15 cellular contexts compared by ENCODE assay signal in the genomic region with DNA sequence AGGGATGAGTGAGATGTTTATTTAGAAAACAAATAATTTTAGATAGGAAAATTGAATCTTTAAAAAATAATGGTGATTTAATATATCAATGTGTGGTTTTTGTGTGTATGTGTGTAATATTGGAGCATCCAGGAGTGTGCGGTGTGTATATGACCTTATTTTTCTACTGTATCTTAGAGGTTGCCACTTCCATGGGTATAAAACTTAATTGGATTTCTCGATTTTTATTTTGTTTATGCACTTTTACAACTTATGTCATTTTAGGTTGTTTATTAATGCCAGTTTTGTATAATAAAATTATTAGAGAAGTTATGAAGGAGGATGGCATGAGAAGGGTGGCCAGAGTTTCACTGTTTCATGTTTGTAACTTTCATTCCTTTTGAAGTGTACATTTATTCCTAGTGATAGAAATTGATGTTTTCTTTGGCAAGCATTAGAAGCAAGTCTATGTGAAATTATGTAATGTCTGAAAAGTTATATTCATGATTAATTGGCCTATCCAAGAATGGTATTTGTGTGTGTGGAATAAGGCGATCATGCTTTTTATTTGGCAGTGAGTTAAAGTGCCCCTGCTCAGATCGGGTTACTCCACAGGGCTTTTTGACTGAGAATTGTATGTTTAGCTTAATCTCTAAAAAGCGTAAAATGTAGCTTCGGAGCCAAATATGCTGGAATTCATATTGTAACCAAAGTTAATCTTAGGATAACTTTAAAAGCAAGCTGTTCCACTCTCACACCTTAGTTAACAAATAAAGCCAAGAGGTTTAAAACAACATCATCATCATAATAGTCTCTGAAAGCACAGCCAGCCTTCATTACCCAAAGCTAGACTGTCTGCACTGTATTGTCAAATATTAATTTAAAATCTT.
A peak's percentile ranks its signal among the peaks of the same experiment; 100 is the strongest.
DNase-seq lines count a peak whose midpoint lies in the region; ATAC-seq and TF ChIP-seq lines count a peak whose summit lies in the region.
"Had no signal": no experiment of that assay in that cellular context is flagged by ENCODE, and none has a peak within 500 bp of the region (broad histone marks: within the 10 kb centered on the region; RNA-seq: fewer than 3 reads in every experiment).

No MANE protein-coding gene starts in this region.

- no peaks in the 10 kb centered on the region for H3K36me3 ChIP-seq in esophagus muscularis mucosa
- H3K36me3 ChIP-seq: cardiac muscle cell had no signal

- TF ChIP-seq EP300 in esophagus muscularis mucosa (IDR thresholded peaks at IDR 0.05): no peak

- intact Hi-C loops in esophagus muscularis mucosa (cut with DNase I): no loop called here

- ATAC-seq in foreskin keratinocyte: no peak
- ATAC-seq: activated T-cell treated with anti-CD3 and anti-CD28 coated beads, Interleukin-2, amount 50 U/mL, for 72 hours had no signal

- no peak for TF ChIP-seq CTCF in AG10803 (conservative IDR thresholded peaks at IDR 0.05; ENCODE audit: low read length)
- no peak for TF ChIP-seq CTCF in esophagus muscularis mucosa (IDR thresholded peaks at IDR 0.05)
- TF ChIP-seq CTCF in foreskin keratinocyte (conservative IDR thresholded peaks at IDR 0.05): no peak

- H3K9me3 ChIP-seq in esophagus muscularis mucosa: no peaks in the 10 kb centered on the region

- H3K27me3 ChIP-seq in esophagus muscularis mucosa (no peaks in the 10 kb centered on the region), foreskin keratinocyte (no peaks in the 10 kb centered on the region)
- H3K27me3 ChIP-seq: cardiac muscle cell had no signal

- TF ChIP-seq POLR2A in esophagus muscularis mucosa (IDR thresholded peaks at IDR 0.05; ENCODE audit: low read depth): no peak

- WGBS in esophagus muscularis mucosa: 33% methylated on average over 6 of the region's 6 CpGs

- H3K4me3 ChIP-seq in AG10803 (ENCODE audit: low read length) (no peak overlapping the region), esophagus muscularis mucosa (peak overlapping the region in 2 of 4 donors; percentile 8 to 13)
- H3K4me3 ChIP-seq: cardiac muscle cell had no signal

- H3K27ac ChIP-seq in esophagus muscularis mucosa (replicated peaks in 1 of 4): peak overlapping the region; percentile 47 to 70 (median 63)
- H3K27ac ChIP-seq in foreskin keratinocyte: no peak overlapping the region
- H3K27ac ChIP-seq: cardiac muscle cell had no signal

- DNase-seq in AG10803 (ENCODE audit: low read depth) (peak; percentile 62), NCI-H446 treated with DMSO at 0.1 percent for 48 hours (lab: John Stamatoyannopoulos, UW) (peak; percentile 46), esophagus muscularis mucosa (ENCODE audit: extremely low spot score) (no peak), myocyte (ENCODE audit: low read depth) (peak; percentile 40), GDM1 (lab: John Stamatoyannopoulos, UW) (no peak), NCI-H524 (lab: John Stamatoyannopoulos, UW) (no peak), foreskin keratinocyte (no peak), SW 1271 (lab: John Stamatoyannopoulos, UW) (no peak)
- DNase-seq: activated CD4-positive, alpha-beta T cell treated with anti-CD3 and anti-CD28 coated beads for 1 hour; activated T-cell treated with anti-CD3 and anti-CD28 coated beads, Interleukin-2, amount 50 U/mL, for 72 hours; DND-41; H9; left cardiac atrium; NCI-H146 had no signal

- peaks cover 22 to 97% (median 86%) of the 10 kb centered on the region in 4 donors for H3K4me1 ChIP-seq in esophagus muscularis mucosa
- no peaks in the 10 kb centered on the region for H3K4me1 ChIP-seq in foreskin keratinocyte

Comparison
In these comparisons a context has a peak if more than half of its experiments do, and no peak if none do; other contexts are left out.
1. DNase-seq: peak in AG10803 (single experiment), NCI-H446 treated with DMSO at 0.1 percent for 48 hours (single experiment) and myocyte (single experiment); none in esophagus muscularis mucosa (single experiment), GDM1 (single experiment), NCI-H524 (0 of 2), foreskin keratinocyte (0 of 2) and SW 1271 (0 of 2).